Comparison of ENCODE assay signal across 1 cellular context in the genomic region with DNA sequence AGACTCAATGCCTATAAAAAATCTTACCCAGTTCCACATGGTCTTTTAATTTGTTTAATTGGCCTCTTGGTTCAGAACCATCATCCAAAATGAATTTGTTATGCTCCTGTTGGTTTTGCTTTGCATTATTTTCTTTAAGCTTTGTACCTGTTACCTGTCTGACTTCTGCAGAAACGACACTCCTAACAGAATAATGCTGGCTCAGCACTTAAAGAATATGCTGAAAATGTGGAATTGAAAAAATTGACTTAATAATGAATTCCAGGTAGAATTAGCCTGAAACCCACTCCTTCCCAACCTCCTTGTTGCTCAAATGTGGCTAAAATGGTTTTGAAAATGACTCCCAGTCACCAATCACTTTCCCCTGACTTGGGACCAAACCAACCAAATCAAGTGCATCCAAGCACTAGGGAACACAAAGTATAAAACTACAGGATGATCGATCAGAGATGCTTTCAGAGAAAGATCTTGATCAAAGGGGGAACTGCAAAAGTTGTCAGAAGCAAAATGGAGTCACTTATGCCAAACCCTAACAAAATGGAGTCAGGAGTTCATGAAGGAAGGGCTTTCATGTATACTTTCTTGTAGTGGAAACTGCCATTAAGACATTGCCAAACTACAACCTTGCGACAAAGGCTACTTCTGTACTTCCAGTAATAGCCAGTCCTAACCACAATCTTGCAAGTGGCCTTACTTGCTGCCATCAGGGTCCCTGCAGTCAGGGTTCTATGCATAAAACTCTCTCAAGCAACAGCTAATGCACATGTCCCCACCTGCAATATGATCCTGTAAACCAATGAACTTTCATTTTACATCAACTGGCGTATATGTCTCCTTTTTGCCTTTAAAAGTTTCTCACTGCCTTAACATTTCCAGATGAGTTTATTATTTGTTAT.
A peak's percentile ranks its signal among the peaks of the same experiment; 100 is the strongest.
TF ChIP-seq lines count a peak whose summit lies in the region.

No MANE protein-coding gene starts in this region.

TF ChIP-seq in H1, 55 proteins besides CTCF, POLR2A, EP300 and RAD21:
- TF ChIP-seq RXRA (IDR thresholded peaks at IDR 0.05; ENCODE audit: insufficient read depth, low read depth, low read length) = no peak
- TF ChIP-seq NANOG (IDR thresholded peaks at IDR 0.05; ENCODE audit: insufficient read depth, low read depth, low read length, poor library complexity, severe bottlenecking) = no peak
- TF ChIP-seq MAFK (IDR thresholded peaks at IDR 0.05; ENCODE audit: low read depth, low read length) = peak; percentile 85
- TF ChIP-seq CBX5 (IDR thresholded peaks at IDR 0.05; ENCODE audit: low read depth, low read length) = no peak
